7 cellular contexts compared by ENCODE assay signal in genomic region chr12:80825506-80825905, GRCh38.
"Had no signal": no experiment of that assay in that cellular context is flagged by ENCODE, and none has a peak within 500 bp of the region (broad histone marks: within the 10 kb centered on the region; RNA-seq: fewer than 3 reads in every experiment).

No MANE protein-coding gene starts in this region.

- FAIRE-seq: G401.6, GM12878, GM12891, GM18507, GM19239 had no signal

- DNase-seq: GDM1, GF-D8 had no signal

- H3K4me3 ChIP-seq: GM12878 had no signal
